ENCODE assay signal across 9 cellular contexts in genomic region chr10:73591935-73592699, GRCh38. TPM values are rescaled to one million over a fixed set of nuclear protein-coding genes. Genes with fewer than 3 reads are reported as not detected.
A peak's percentile ranks its signal among the peaks of the same experiment; 100 is the strongest.
DNase-seq lines count a peak whose midpoint lies in the region; ATAC-seq, FAIRE-seq and TF ChIP-seq lines count a peak whose summit lies in the region.
"Had no signal": no experiment of that assay in that cellular context is flagged by ENCODE, and none has a peak within 500 bp of the region (broad histone marks: within the 10 kb centered on the region; RNA-seq: fewer than 3 reads in every experiment).

No MANE protein-coding gene starts in this region.

- ATAC-seq in GM18519 (IDR thresholded peaks at IDR 0.05; ENCODE audit: low FRiP score, unreplicated experiment) (no peak), GM18858 (IDR thresholded peaks at IDR 0.05; ENCODE audit: unreplicated experiment) (no peak)

- no peaks in the 10 kb centered on the region for H3K36me3 Mint-ChIP-seq in MCF 10A (ENCODE audit: insufficient read depth, unreplicated experiment)

- H3K27ac ChIP-seq in skeletal muscle tissue (ENCODE audit: low read depth, low read length), result peak overlapping the region; percentile 46

- POLR2A ChIA-PET in MCF 10A (lab: Yijun Ruan, JAX), result interaction anchor here (0.5 to 3.4 kb wide), 10 partner anchors 9 to 346 kb away, joined by 3 to 32 read pairs (median 6); partner anchors contain the start of genes DNAJC9, MRPS16 and PPP3CB

- no peak overlapping the region for H3K9ac ChIP-seq in skeletal muscle tissue (ENCODE audit: low read depth in 1 of 3, low read length in 3 of 3)

- peaks cover 6 to 11% (median 6%) of the 10 kb centered on the region in 3 donors for H3K4me1 ChIP-seq in skeletal muscle tissue (ENCODE audit: control insufficient read depth in 3 of 3, insufficient read depth in 3 of 3, low read length in 3 of 3)

- no peaks in the 10 kb centered on the region for H3K9me3 Mint-ChIP-seq in MCF 10A (ENCODE audit: unreplicated experiment)

- no peak overlapping the region for H3K4me3 ChIP-seq in AG10803 (ENCODE audit: low read length)
- no peak overlapping the region for H3K4me3 ChIP-seq in skeletal muscle tissue (ENCODE audit: low read length in 3 of 3)
- H3K4me3 ChIP-seq: adrenal gland had no signal

- no TSS peak for BruUV-seq in MCF 10A (replicated peaks; lab: Mats Ljungman, UMichigan)

- TF ChIP-seq CTCF in AG10803 (conservative IDR thresholded peaks at IDR 0.05; ENCODE audit: low read length) (no peak), MCF 10A (IDR thresholded peaks at IDR 0.05; ENCODE audit: unreplicated experiment) (no peak)

- peaks cover 24% of the 10 kb centered on the region for H3K4me1 Mint-ChIP-seq in MCF 10A (ENCODE audit: insufficient read depth, unreplicated experiment)

- H3K9me3 ChIP-seq in skeletal muscle tissue (ENCODE audit: control insufficient read depth in 3 of 3, low read length in 3 of 3), result no peaks in the 10 kb centered on the region
- H3K9me3 ChIP-seq: adrenal gland had no signal

- intact Hi-C loops in MCF 10A (cut with micrococcal nuclease), result no loop called here

- peak overlapping the region; percentile 92 for H3K27ac Mint-ChIP-seq in MCF 10A (ENCODE audit: low read depth, unreplicated experiment)

- CTCF ChIA-PET in MCF 10A (lab: Yijun Ruan, JAX), result interaction anchor here (0.5 to 2.2 kb wide), 5 partner anchors 9 to 62 kb away, joined by 3 to 8 read pairs (median 3); no protein-coding TSS in a partner anchor

- H3K27me3 Mint-ChIP-seq in MCF 10A (ENCODE audit: insufficient read depth, unreplicated experiment), result no peaks in the 10 kb centered on the region

- H3K36me3 ChIP-seq in skeletal muscle tissue (ENCODE audit: control insufficient read depth in 3 of 3, insufficient read depth in 3 of 3, low read length in 3 of 3), result no peaks in the 10 kb centered on the region
- H3K36me3 ChIP-seq: adrenal gland had no signal

- peak; percentile 39 for DNase-seq in AG10803 (ENCODE audit: low read depth)
- DNase-seq in GM18507 (ENCODE audit: extremely low spot score, insufficient read length, low read depth), result no peak
- peak; percentile 57 for DNase-seq in NCI-H774 (lab: John Stamatoyannopoulos, UW)
- DNase-seq in MCF 10A (ENCODE audit: unreplicated experiment), result peak; percentile 67
- DNase-seq in iPS-NIHi7 (ENCODE audit: extremely low spot score), result peak; percentile 89

- no peaks in the 10 kb centered on the region for H3K27me3 ChIP-seq in skeletal muscle tissue (ENCODE audit: control insufficient read depth in 3 of 3, insufficient read depth in 3 of 3, low read length in 3 of 3)
- H3K27me3 ChIP-seq: adrenal gland had no signal

- FAIRE-seq in GM18507 (lab: Jason Lieb, UNC), result peak; percentile 57

- H3K4me3 Mint-ChIP-seq in MCF 10A (ENCODE audit: unreplicated experiment), result no peak overlapping the region

RNA-seq across cellular contexts. Expression of gene USP54, which starts 1.0 kb away (rescaled TPM):
- total RNA-seq in MCF 10A (2022), result 19.6 and 21.4 TPM in 2 replicates
- 20.4 TPM for total RNA-seq in skeletal muscle tissue

RNA-seq across cellular contexts. Expression of gene MYOZ1, which starts 49.2 kb away (rescaled TPM):
- total RNA-seq in MCF 10A (2022) (not detected in 2 replicates), skeletal muscle tissue (1,224 TPM)

Comparison
In these comparisons a context has a peak if more than half of its experiments do, and no peak if none do; other contexts are left out.
1. RNA of gene MYOZ1, which starts 49.2 kb away (total RNA-seq): 1,224 TPM in skeletal muscle tissue (single experiment); not detected in MCF 10A; every median in the first group is over 1,000 times any median in the second.